In genomic region chr19:39307233-39307821, GRCh38 we compare ENCODE assay signal across 9 cellular contexts. TPM values are rescaled to one million over a fixed set of nuclear protein-coding genes. Genes with fewer than 3 reads are reported as not detected.
A peak's percentile ranks its signal among the peaks of the same experiment; 100 is the strongest.
DNase-seq lines count a peak whose midpoint lies in the region; ATAC-seq and TF ChIP-seq lines count a peak whose summit lies in the region.
"Had no signal": no experiment of that assay in that cellular context is flagged by ENCODE, and none has a peak within 500 bp of the region (broad histone marks: within the 10 kb centered on the region; RNA-seq: fewer than 3 reads in every experiment).

No MANE protein-coding gene starts in this region.

- DNase-seq in GM23248 (peak; percentile 43), NT2/D1 (ENCODE audit: low read depth, low spot score) (peak; percentile 44), heart right ventricle (peak in 1 of 2 donors; percentile 25), posterior vena cava (ENCODE audit: low spot score) (peak; percentile 75), globus pallidus (ENCODE audit: low spot score) (no peak), NOMO-1 (lab: John Stamatoyannopoulos, UW; ENCODE audit: unreplicated experiment in 2 of 2) (no peak), AG08395 (ENCODE audit: low spot score) (no peak), gastrocnemius medialis (no peak)
- DNase-seq: ovary had no signal

- no peaks in the 10 kb centered on the region for H4K20me1 ChIP-seq in GM23248 (ENCODE audit: insufficient read depth)

- no peaks in the 10 kb centered on the region for H3K9me3 ChIP-seq in GM23248 (ENCODE audit: low read depth)
- no peaks in the 10 kb centered on the region for H3K9me3 ChIP-seq in NT2/D1 (ENCODE audit: insufficient read depth, low read length)
- no peaks in the 10 kb centered on the region for H3K9me3 ChIP-seq in heart right ventricle
- H3K9me3 ChIP-seq in gastrocnemius medialis, result no peaks in the 10 kb centered on the region
- H3K9me3 ChIP-seq: ovary had no signal

- no peaks in the 10 kb centered on the region for H3K36me3 ChIP-seq in GM23248 (ENCODE audit: low read depth)
- H3K36me3 ChIP-seq in NT2/D1 (ENCODE audit: insufficient read depth, insufficient read length, low read length), result no peaks in the 10 kb centered on the region
- peaks cover 0 to 9% (median 0%) of the 10 kb centered on the region in 9 donors for H3K36me3 ChIP-seq in heart right ventricle
- H3K36me3 ChIP-seq in gastrocnemius medialis, result no peaks in the 10 kb centered on the region
- H3K36me3 ChIP-seq: ovary had no signal

- no peaks in the 10 kb centered on the region for H3K9me2 ChIP-seq in GM23248 (ENCODE audit: insufficient read depth)

- H3K79me2 ChIP-seq in GM23248 (ENCODE audit: insufficient read depth), result no peaks in the 10 kb centered on the region

- TF ChIP-seq POLR2A in gastrocnemius medialis (IDR thresholded peaks at IDR 0.05), result no peak

- H3K9ac ChIP-seq in GM23248 (no peak overlapping the region), NT2/D1 (ENCODE audit: insufficient read length, low read depth) (peak overlapping the region; percentile 89)

- intact Hi-C loops in heart right ventricle (cut with DNase I), result loop anchor here in 1 of 10 donors (10.0 kb wide), 1 partner anchor 1333 kb away; no protein-coding TSS in a partner anchor
- intact Hi-C loops in posterior vena cava (cut with DNase I), result no loop called here
- intact Hi-C loops in gastrocnemius medialis (cut with DNase I; ENCODE audit: low total_unique reads), result no loop called here

- in situ Hi-C loops in GM23248 (cut with MboI), result no loop called here
- in situ Hi-C loops in gastrocnemius medialis (cut with MboI; ENCODE audit: low sequenced_read_pairs in 4 of 4), result no loop called here

- H3K27ac ChIP-seq in GM23248, result no peak overlapping the region
- no peak overlapping the region for H3K27ac ChIP-seq in heart right ventricle
- H3K27ac ChIP-seq in gastrocnemius medialis, result no peak overlapping the region
- H3K27ac ChIP-seq: ovary had no signal

- 0 out of 2 replicates have a peak overlapping the region, but pooled peaks have one; percentile 10 for H2AFZ ChIP-seq in GM23248

- TF ChIP-seq CTCF in heart right ventricle (IDR thresholded peaks at IDR 0.05), result no peak
- no peak for TF ChIP-seq CTCF in gastrocnemius medialis (IDR thresholded peaks at IDR 0.05 in 4 of 5, conservative IDR thresholded peaks at IDR 0.05 in 1 of 5)

- 9 to 11% methylated on average over 21 to 33 of the region's 62 CpGs for WGBS in GM23248 (ENCODE audit: low coverage in 1 of 2, low lambda C conversion rate in 2 of 2, missing lambda C conversion rate in 2 of 2), 2 experiments
- WGBS in heart right ventricle, 2 donors, result 2 to 16% methylated on average over 37 to 62 of the region's 62 CpGs

- peak in 6 of 8 donors; percentile 28 to 69 (median 46) for ATAC-seq in heart right ventricle
- ATAC-seq in gastrocnemius medialis, result no peak

- H3K4me2 ChIP-seq in GM23248 (ENCODE audit: unreplicated experiment), result no peak overlapping the region

- peaks cover 52% of the 10 kb centered on the region for H3K27me3 ChIP-seq in GM23248 (replicated peaks; ENCODE audit: insufficient read depth)
- peaks cover 5% of the 10 kb centered on the region for H3K27me3 ChIP-seq in NT2/D1 (ENCODE audit: insufficient read depth, insufficient read length)
- H3K27me3 ChIP-seq in heart right ventricle, result peaks cover 13 to 77% (median 64%) of the 10 kb centered on the region in 7 donors
- peaks cover 42 to 66% (median 63%) of the 10 kb centered on the region in 3 donors for H3K27me3 ChIP-seq in gastrocnemius medialis
- H3K27me3 ChIP-seq: ovary had no signal

- H3K4me1 ChIP-seq in GM23248 (ENCODE audit: insufficient read depth), result no peaks in the 10 kb centered on the region
- H3K4me1 ChIP-seq in NT2/D1 (ENCODE audit: insufficient read depth, insufficient read length), result peaks cover 10% of the 10 kb centered on the region
- peaks cover 0 to 15% (median 7%) of the 10 kb centered on the region in 9 donors for H3K4me1 ChIP-seq in heart right ventricle
- H3K4me1 ChIP-seq in gastrocnemius medialis, result no peaks in the 10 kb centered on the region

- H3K4me3 ChIP-seq in GM23248 (no peak overlapping the region), NT2/D1 (ENCODE audit: insufficient read length, low read depth) (peak overlapping the region; percentile 63), heart right ventricle (peak overlapping the region in 8 of 10 donors; percentile 4 to 42 (median 22)), gastrocnemius medialis (peak overlapping the region in 1 of 4 donors; percentile 17)
- H3K4me3 ChIP-seq: ovary had no signal

- H3F3A ChIP-seq in GM23248 (ENCODE audit: insufficient read depth), result no peaks in the 10 kb centered on the region

RNA-seq across cellular contexts. Expression of gene IFNL1, which starts 11.1 kb away (rescaled TPM):
- total RNA-seq in GM23248 (2014; rRNA removed; shearing (Covaris generic)), result not detected in 2 replicates
- polyA plus RNA-seq in GM23248 (2016; fragmentation: Nextera tagmentation; extraction: Ambion mirVana), result not detected in 2 replicates
- not detected for total RNA-seq in heart right ventricle
- not detected for polyA plus RNA-seq in heart right ventricle
- total RNA-seq in posterior vena cava, result not detected
- not detected for total RNA-seq in gastrocnemius medialis
- total RNA-seq: ovary had no signal
- polyA plus RNA-seq: ovary had no signal

RNA-seq across cellular contexts. Expression of gene LRFN1, which starts 13.3 kb away (rescaled TPM):
- not detected in 2 replicates for total RNA-seq in GM23248 (2014; rRNA removed; shearing (Covaris generic))
- polyA plus RNA-seq in GM23248 (2016; fragmentation: Nextera tagmentation; extraction: Ambion mirVana) (0.10 TPM in 1 of 2 replicates, not detected in the other), heart right ventricle (under 1 TPM; 0.14 to 0.29 TPM)
- total RNA-seq in heart right ventricle (under 1 TPM in 9 of 10 donors, not detected in 1; 0.07 to 0.42 (median 0.32) TPM), posterior vena cava (under 1 TPM; 0.29 to 0.32 TPM), gastrocnemius medialis (under 1 TPM in 1 of 4 donors, not detected in 3; 0.26 TPM)

RNA-seq across cellular contexts. Expression of gene GMFG, which starts 28.5 kb away (rescaled TPM):
- not detected in 2 replicates for total RNA-seq in GM23248 (2014; rRNA removed; shearing (Covaris generic))
- polyA plus RNA-seq in GM23248 (2016; fragmentation: Nextera tagmentation; extraction: Ambion mirVana), result 1.1 and 2.2 TPM in 2 replicates
- 10 to 100 TPM in 5 of 10 donors, 1 to 10 TPM in 5; 6.9 to 64.2 (median 11.1) TPM for total RNA-seq in heart right ventricle
- 10 to 100 TPM; 26.9 to 39.6 TPM for polyA plus RNA-seq in heart right ventricle
- 10 to 100 TPM; 35.0 to 48.4 TPM for total RNA-seq in posterior vena cava
- total RNA-seq in gastrocnemius medialis, result 1 to 10 TPM; 2.3 to 5.4 (median 3.7) TPM

RNA-seq across cellular contexts. Expression of gene SAMD4B, which starts 34.9 kb away (rescaled TPM):
- total RNA-seq in GM23248 (2014; rRNA removed; shearing (Covaris generic)), result 71.9 and 87.1 TPM in 2 replicates
- polyA plus RNA-seq in GM23248 (2016; fragmentation: Nextera tagmentation; extraction: Ambion mirVana), result 64.8 and 66.7 TPM in 2 replicates
- total RNA-seq in heart right ventricle, result 10 to 100 TPM; 35.5 to 60.4 (median 47.2) TPM
- 10 to 100 TPM; 59.2 to 92.8 TPM for polyA plus RNA-seq in heart right ventricle
- 100 to 1,000 TPM in 1 of 2 donors, 10 to 100 TPM in 1; 74.5 to 119 TPM for total RNA-seq in posterior vena cava
- 10 to 100 TPM; 30.9 to 63.7 (median 59.2) TPM for total RNA-seq in gastrocnemius medialis

RNA-seq across cellular contexts. Expression of gene IFNL2, which starts 39.1 kb away (rescaled TPM):
- total RNA-seq in GM23248 (2014; rRNA removed; shearing (Covaris generic)), result not detected in 2 replicates
- polyA plus RNA-seq in GM23248 (2016; fragmentation: Nextera tagmentation; extraction: Ambion mirVana) (not detected in 2 replicates), heart right ventricle (not detected)
- total RNA-seq in heart right ventricle (not detected), posterior vena cava (not detected), gastrocnemius medialis (not detected)
- total RNA-seq: ovary had no signal
- polyA plus RNA-seq: ovary had no signal

Comparison
In these comparisons a context has a peak if more than half of its experiments do, and no peak if none do; other contexts are left out.
1. DNase-seq: peak in GM23248 (single experiment), NT2/D1 (single experiment) and posterior vena cava (single experiment); none in globus pallidus (single experiment), NOMO-1 (0 of 2), AG08395 (single experiment) and gastrocnemius medialis (0 of 2).
2. ATAC-seq: peak in heart right ventricle (6 of 8); none in gastrocnemius medialis (0 of 2).